32 cellular contexts compared by ENCODE assay signal in the genomic region with DNA sequence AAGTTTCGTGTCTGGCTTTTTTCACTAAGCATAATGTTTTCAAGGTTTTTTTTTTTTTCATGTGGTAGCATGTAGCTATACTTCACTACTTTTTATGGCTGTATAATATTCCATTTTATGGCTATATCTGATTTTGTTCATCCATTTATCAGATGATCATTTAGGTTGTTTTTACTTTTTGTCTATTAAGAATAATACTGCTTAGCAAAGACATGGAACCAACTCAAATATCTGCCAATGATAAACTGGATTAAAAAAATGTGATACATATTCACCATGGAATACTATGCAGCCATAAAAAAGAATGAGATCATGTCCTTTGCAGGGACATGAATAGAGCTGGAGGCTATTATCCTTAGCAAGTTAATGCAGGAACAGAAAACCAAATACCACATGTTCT.
"Had no signal": no experiment of that assay in that cellular context is flagged by ENCODE, and none has a peak within 500 bp of the region (broad histone marks: within the 10 kb centered on the region; RNA-seq: fewer than 3 reads in every experiment).

No MANE protein-coding gene starts in this region.

- H3K4me3 ChIP-seq: adrenal gland, ascending aorta, body of pancreas, breast epithelium, cardiac muscle cell had no signal

- H3K27me3 ChIP-seq: adrenal gland, ascending aorta, body of pancreas, brain microvascular endothelial cell, cardiac muscle cell had no signal

- H3K27ac ChIP-seq: adrenal gland, ascending aorta, body of pancreas, brain microvascular endothelial cell, breast epithelium, cardiac muscle cell had no signal

- FAIRE-seq: bronchial epithelial cell had no signal

- DNase-seq: activated effector memory CD4-positive, alpha-beta T cell treated with anti-CD3 and anti-CD28 coated beads, Interleukin-2, amount 50 U/mL, for 16 hours; activated effector memory CD4-positive, alpha-beta T cell treated with Interleukin-2 at 50 U/mL for 16 hours; activated gamma-delta T cell; activated gamma-delta T cell treated with Interleukin-2 at 50 U/mL for 16 hours; activated naive CD4-positive, alpha-beta T cell; activated naive CD4-positive, alpha-beta T cell treated with anti-CD3 and anti-CD28 coated beads for 36 hours; activated naive CD4-positive, alpha-beta T cell treated with anti-CD3 and anti-CD28 coated beads, Interleukin-2, amount 10 ng/mL, durations not matched to agents 7 days and 5 days; activated naive CD4-positive, alpha-beta T cell treated with anti-CD3 and anti-CD28 coated beads, Interleukin-2, amount 50 U/mL, for 16 hours; activated naive CD4-positive, alpha-beta T cell treated with Interleukin-2 at 50 U/mL for 16 hours; activated naive CD8-positive, alpha-beta T cell treated with anti-CD3 and anti-CD28 coated beads for 36 hours; activated naive CD8-positive, alpha-beta T cell treated with anti-CD3 and anti-CD28 coated beads, Interleukin-2, amount 10 ng/mL, durations not matched to agents 7 days and 5 days; activated naive CD8-positive, alpha-beta T cell treated with anti-CD3 and anti-CD28 coated beads, Interleukin-2, amount 50 U/mL, for 24 hours; activated T-cell treated with anti-CD3 and anti-CD28 coated beads, Interleukin-2, amount 50 U/mL, for 24 hours; activated T-cell treated with anti-CD3 and anti-CD28 coated beads, Interleukin-2, amount 50 U/mL, for 4 hours; activated T-cell treated with anti-CD3 and anti-CD28 coated beads, Interleukin-2, amount 50 U/mL, for 48 hours; activated T-cell treated with anti-CD3 and anti-CD28 coated beads, Interleukin-2, amount 50 U/mL, for 72 hours; adrenal gland; amniotic stem cell; amygdala; anterior cingulate cortex; aorta; body of pancreas; brain microvascular endothelial cell; caudate nucleus; central memory CD4-positive, alpha-beta T cell; cerebellar nuclear complex had no signal

- H3K9me3 ChIP-seq: adrenal gland, ascending aorta, body of pancreas, breast epithelium had no signal

- H3K36me3 ChIP-seq: adrenal gland, ascending aorta, brain microvascular endothelial cell, breast epithelium, cardiac muscle cell had no signal

- H3K4me1 ChIP-seq: adrenal gland, ascending aorta, body of pancreas, breast epithelium had no signal

- ATAC-seq: activated naive CD4-positive, alpha-beta T cell treated with anti-CD3 and anti-CD28 coated beads, Interleukin-2, amount 50 U/mL, for 72 hours; activated naive CD8-positive, alpha-beta T cell treated with anti-CD3 and anti-CD28 coated beads, Interleukin-2, amount 50 U/mL, for 24 hours; activated T-cell treated with anti-CD3 and anti-CD28 coated beads, Interleukin-2, amount 50 U/mL, for 4 hours; activated T-cell treated with anti-CD3 and anti-CD28 coated beads, Interleukin-2, amount 50 U/mL, for 72 hours; activated T-helper 17 cell treated with anti-CD3 and anti-CD28 coated beads, Interleukin-2, amount 50 U/mL, for 72 hours; body of pancreas had no signal
